In the genomic region with DNA sequence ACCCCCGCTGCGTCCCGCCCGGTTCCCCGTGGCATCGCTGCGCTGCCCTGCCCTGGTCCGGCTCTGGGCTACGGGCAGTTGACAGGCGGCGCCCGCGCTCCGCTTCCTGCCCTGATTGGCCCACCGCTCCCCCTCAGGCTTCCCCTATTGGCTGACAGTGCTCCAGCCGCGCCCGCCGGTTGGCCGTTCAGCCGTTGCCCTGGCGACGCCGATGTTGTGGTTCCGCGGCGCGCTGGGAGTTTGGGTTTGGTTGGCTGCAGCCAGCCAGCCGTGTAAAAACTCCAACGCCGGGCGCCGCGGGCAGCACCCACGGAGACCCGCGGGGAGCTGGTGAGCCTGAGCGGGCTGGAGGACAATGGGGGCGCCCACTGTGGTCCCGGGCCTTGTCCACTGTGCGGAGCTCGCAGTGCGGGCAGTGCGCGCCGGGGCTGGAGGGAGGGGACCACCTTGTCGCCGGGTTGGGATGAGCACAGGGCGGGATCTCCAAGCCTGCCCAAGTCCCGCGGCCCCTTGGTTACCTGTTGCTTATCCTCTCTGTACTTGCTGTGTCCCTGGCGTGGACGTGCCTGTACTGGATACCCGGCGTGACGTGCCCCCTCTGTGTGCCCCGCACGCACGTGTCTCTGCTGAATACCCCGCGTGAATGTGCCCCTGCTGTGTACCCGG, we compare ENCODE assay signal across 8 cellular contexts.
A peak's percentile ranks its signal among the peaks of the same experiment; 100 is the strongest.
DNase-seq lines count a peak whose midpoint lies in the region; ATAC-seq and TF ChIP-seq lines count a peak whose summit lies in the region.

A gene (plus strand): TSS at position 243 of the 666 bp plus-strand sequence. CDS start 766 bp downstream, outside the sequence.

- peak within 1 kb of the TSS; percentile 50 for H3K4me3 ChIP-seq in epithelial cell of esophagus (ENCODE audit: low read length)

- peak; percentile 98 for ATAC-seq in HG03342 (IDR thresholded peaks at IDR 0.05; ENCODE audit: unreplicated experiment)

- DNase-seq in Ammon's horn (ENCODE audit: low spot score), result peak; percentile 92
- peak; percentile 81 for DNase-seq in GM19238 (ENCODE audit: insufficient read length, low spot score)
- DNase-seq in NCI-H748 (lab: John Stamatoyannopoulos, UW; ENCODE audit: unreplicated experiment), result peak; percentile 93
- DNase-seq in activated CD8-positive, alpha-beta memory T cell treated with anti-CD3 and anti-CD28 coated beads, Interleukin-2, amount 50 U/mL, for 48 hours, result peak; percentile 90
- DNase-seq in epithelial cell of esophagus (ENCODE audit: low read depth), result peak; percentile 92
- DNase-seq in midbrain (lab: John Stamatoyannopoulos, UW), result peak; percentile 83
- peak; percentile 78 for DNase-seq in stimulated activated CD8-positive, alpha-beta memory T cell treated with anti-CD3 and anti-CD28 coated beads, Interleukin-12 subunit alpha, Interleukin-12 subunit beta, amount 100 ng/mL, for 4 hours (ENCODE audit: low read depth)

- peak; percentile 25 for TF ChIP-seq CTCF in epithelial cell of esophagus (IDR thresholded peaks at IDR 0.05; ENCODE audit: insufficient read depth, low read depth, low read length, missing control alignments)

Comparison
In these comparisons a context has a peak if more than half of its experiments do, and no peak if none do; other contexts are left out.
1. Peak in every context shown above with its lines: DNase-seq, ATAC-seq and H3K4me3 ChIP-seq.